Comparison of ENCODE assay signal across 9 cellular contexts in genomic region chr5:139677404-139678282, GRCh38. TPM values are rescaled to one million over a fixed set of nuclear protein-coding genes. Genes with fewer than 3 reads are reported as not detected.
DNase-seq lines count a peak whose midpoint lies in the region; ATAC-seq and TF ChIP-seq lines count a peak whose summit lies in the region.
"Had no signal": no experiment of that assay in that cellular context is flagged by ENCODE, and none has a peak within 500 bp of the region (broad histone marks: within the 10 kb centered on the region; RNA-seq: fewer than 3 reads in every experiment).

No MANE protein-coding gene starts in this region.

- H3K27me3 Mint-ChIP-seq in central memory CD8-positive, alpha-beta T cell = no peaks in the 10 kb centered on the region
- H3K27me3 Mint-ChIP-seq in mesothelial cell of epicardium (ENCODE audit: low read depth) = no peaks in the 10 kb centered on the region
- no peaks in the 10 kb centered on the region for H3K27me3 Mint-ChIP-seq in activated T-cell treated with anti-CD3 and anti-CD28 coated beads, Interleukin-2, amount 50 U/mL, for 4 hours (ENCODE audit: low read depth)

- H3K27ac ChIP-seq in temporal lobe (ENCODE audit: low read depth, low read length) = peak overlapping the region; percentile 100

- H3K4me3 Mint-ChIP-seq in central memory CD8-positive, alpha-beta T cell = no peak overlapping the region
- H3K4me3 Mint-ChIP-seq in mesothelial cell of epicardium = no peak overlapping the region
- no peak overlapping the region for H3K4me3 Mint-ChIP-seq in activated T-cell treated with anti-CD3 and anti-CD28 coated beads, Interleukin-2, amount 50 U/mL, for 4 hours

- H3K4me1 Mint-ChIP-seq in central memory CD8-positive, alpha-beta T cell = peaks cover 16% of the 10 kb centered on the region
- H3K4me1 Mint-ChIP-seq in mesothelial cell of epicardium = peaks cover 30% of the 10 kb centered on the region
- H3K4me1 Mint-ChIP-seq in activated T-cell treated with anti-CD3 and anti-CD28 coated beads, Interleukin-2, amount 50 U/mL, for 4 hours (ENCODE audit: low read depth) = peaks cover 3% of the 10 kb centered on the region

- DNase-seq in NCI-H1092 (lab: John Stamatoyannopoulos, UW) (peak; percentile 32), mesothelial cell of epicardium (ENCODE audit: low spot score in 2 of 2, unreplicated experiment in 2 of 2) (no peak), GM19240 (ENCODE audit: insufficient read length, low spot score) (no peak), posterior vena cava (ENCODE audit: low spot score) (no peak)
- DNase-seq in central memory CD8-positive, alpha-beta T cell (ENCODE audit: low spot score in 2 of 2) = no peak
- DNase-seq in activated T-cell treated with anti-CD3 and anti-CD28 coated beads, Interleukin-2, amount 50 U/mL, for 4 hours = no peak
- DNase-seq: cerebellar nuclear complex; stimulated activated CD4-positive, alpha-beta T cell treated with anti-CD3 and anti-CD28 coated beads, Interleukin-2, amount 100 ng/mL, for 48 hours had no signal

- peaks cover 3% of the 10 kb centered on the region for H3K36me3 Mint-ChIP-seq in central memory CD8-positive, alpha-beta T cell (ENCODE audit: insufficient read depth)
- H3K36me3 Mint-ChIP-seq in mesothelial cell of epicardium = peaks cover 7% of the 10 kb centered on the region
- peaks cover 2% of the 10 kb centered on the region for H3K36me3 Mint-ChIP-seq in activated T-cell treated with anti-CD3 and anti-CD28 coated beads, Interleukin-2, amount 50 U/mL, for 4 hours (ENCODE audit: insufficient read depth)

- TF ChIP-seq CTCF in mesothelial cell of epicardium (IDR thresholded peaks at IDR 0.05; ENCODE audit: unreplicated experiment) = no peak

- no peaks in the 10 kb centered on the region for H3K9me3 Mint-ChIP-seq in central memory CD8-positive, alpha-beta T cell
- no peaks in the 10 kb centered on the region for H3K9me3 Mint-ChIP-seq in mesothelial cell of epicardium
- H3K9me3 Mint-ChIP-seq in activated T-cell treated with anti-CD3 and anti-CD28 coated beads, Interleukin-2, amount 50 U/mL, for 4 hours = no peaks in the 10 kb centered on the region

- intact Hi-C loops in posterior vena cava (cut with DNase I) = no loop called here

- peak overlapping the region; percentile 68 for H3K27ac Mint-ChIP-seq in central memory CD8-positive, alpha-beta T cell (ENCODE audit: low read depth)
- peak overlapping the region; percentile 86 for H3K27ac Mint-ChIP-seq in mesothelial cell of epicardium

- no peak for ATAC-seq in central memory CD8-positive, alpha-beta T cell (replicated peaks; ENCODE audit: extremely low read depth, poor library complexity, severe bottlenecking)
- no peak for ATAC-seq in activated T-cell treated with anti-CD3 and anti-CD28 coated beads, Interleukin-2, amount 50 U/mL, for 4 hours

RNA-seq across cellular contexts. Expression of gene CXXC5, which starts 29.5 kb away (rescaled TPM):
- total RNA-seq in mesothelial cell of epicardium (35.7 to 38.3 TPM (median 37.4 TPM) in 3 replicates), temporal lobe (33.4 TPM), posterior vena cava (10 to 100 TPM; 48.9 to 49.1 TPM)
- 1 to 10 TPM; 1.2 to 3.3 (median 1.4) TPM for total RNA-seq in activated T-cell treated with anti-CD3 and anti-CD28 coated beads, Interleukin-2, amount 50 U/mL, for 4 hours
